Comparison of ENCODE assay signal across 26 cellular contexts in the genomic region with DNA sequence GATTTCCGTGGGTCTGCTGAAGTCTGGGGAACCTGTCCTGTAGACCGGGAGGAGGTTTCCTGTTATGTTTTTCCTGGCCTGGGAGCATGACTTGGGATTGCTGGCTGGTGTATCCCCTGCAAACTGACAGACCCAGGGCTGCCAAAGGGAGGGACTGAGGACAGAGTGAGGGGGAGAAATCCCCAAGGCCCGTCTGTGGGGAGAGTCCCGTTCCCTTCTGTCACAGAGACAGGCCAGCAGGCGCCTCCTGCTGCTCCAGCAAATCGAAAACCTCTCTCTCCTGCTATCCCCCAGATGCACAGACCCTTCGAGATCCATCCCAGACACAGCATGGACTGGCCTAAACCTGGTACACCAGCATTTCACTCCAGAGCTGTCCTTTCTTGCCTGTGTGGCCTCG.
"Had no signal": no experiment of that assay in that cellular context is flagged by ENCODE, and none has a peak within 500 bp of the region (broad histone marks: within the 10 kb centered on the region; RNA-seq: fewer than 3 reads in every experiment).

No MANE protein-coding gene starts in this region.

- H3K9me3 ChIP-seq: breast epithelium, esophagus squamous epithelium, right lobe of liver, vagina had no signal

- DNase-seq: activated CD4-positive, alpha-beta memory T cell treated with anti-CD3 and anti-CD28 coated beads for 36 hours; activated CD4-positive, alpha-beta T cell treated with anti-CD3 and anti-CD28 coated beads, Interleukin-2, amount 10 ng/mL, durations not matched to agents 24 days and 14 days; activated CD4-positive, CD25-positive, alpha-beta regulatory T cell treated with anti-CD3 and anti-CD28 coated beads, Interleukin-2, amount 50 U/mL, for 72 hours; activated naive CD4-positive, alpha-beta T cell; activated T-cell treated with anti-CD3 and anti-CD28 coated beads, Interleukin-2, amount 50 U/mL, for 4 hours; esophagus squamous epithelium; foreskin melanocyte; naive B cell; occipital lobe; right lobe of liver; stimulated activated CD4-positive, alpha-beta T cell treated with anti-CD3 and anti-CD28 coated beads, Interleukin-12 subunit alpha, Interleukin-12 subunit beta, amount 100 ng/mL, for 4 hours; stimulated activated CD4-positive, alpha-beta T cell treated with anti-CD3 and anti-CD28 coated beads, Interleukin-4, amount 100 ng/mL, for 24 hours; SW 1271; T1000 had no signal

- H3K27ac Mint-ChIP-seq: activated CD4-positive, alpha-beta memory T cell treated with anti-CD3 and anti-CD28 coated beads for 36 hours; activated CD4-positive, alpha-beta T cell treated with anti-CD3 and anti-CD28 coated beads, Interleukin-2, amount 10 ng/mL, durations not matched to agents 24 days and 14 days; activated naive CD4-positive, alpha-beta T cell treated with anti-CD3 and anti-CD28 coated beads, Interleukin-2, amount 50 U/mL, for 72 hours; activated T-helper 17 cell treated with anti-CD3 and anti-CD28 coated beads, Interleukin-2, amount 50 U/mL, for 72 hours; dendritic cell treated with granulocyte-macrophage colony-stimulating factor and Interleukin-4, amounts not matched to agents 40 ng/mL and 50 ng/mL, for 4 days; stimulated activated effector memory CD8-positive, alpha-beta T cell treated with anti-CD3 and anti-CD28 coated beads, Interleukin-12 subunit alpha, Interleukin-12 subunit beta, amount 100 ng/mL, for 72 hours; stimulated activated naive CD8-positive, alpha-beta T cell treated with anti-CD3 and anti-CD28 coated beads, Interleukin-15, Interleukin-2, amounts not matched to agents 100 ng/mL and 50 ng/mL, for 24 hours; T-helper 1 cell treated with Interleukin-12 subunit alpha and Interleukin-12 subunit beta and Interleukin-4 antibody, amounts not matched to agents 30 μg/mL and 1 μg/mL, for 36 hours; type B pancreatic cell had no signal

- H3K27me3 Mint-ChIP-seq: dendritic cell treated with granulocyte-macrophage colony-stimulating factor and Interleukin-4, amounts not matched to agents 40 ng/mL and 50 ng/mL, for 4 days; type B pancreatic cell had no signal

- H3K27ac ChIP-seq: breast epithelium, esophagus squamous epithelium, right lobe of liver, vagina had no signal

- ATAC-seq: activated naive CD4-positive, alpha-beta T cell treated with anti-CD3 and anti-CD28 coated beads, Interleukin-2, amount 50 U/mL, for 72 hours; activated T-cell treated with anti-CD3 and anti-CD28 coated beads, Interleukin-2, amount 50 U/mL, for 4 hours; activated T-helper 17 cell treated with anti-CD3 and anti-CD28 coated beads, Interleukin-2, amount 50 U/mL, for 72 hours; right lobe of liver; stimulated activated effector memory CD8-positive, alpha-beta T cell treated with anti-CD3 and anti-CD28 coated beads, Interleukin-12 subunit alpha, Interleukin-12 subunit beta, amount 100 ng/mL, for 72 hours had no signal

- H3K4me3 ChIP-seq: breast epithelium, esophagus squamous epithelium, right lobe of liver, skin epidermis, vagina had no signal

- H3K27me3 ChIP-seq: breast epithelium, right lobe of liver, vagina had no signal

- H3K9me3 Mint-ChIP-seq: activated CD4-positive, alpha-beta memory T cell treated with anti-CD3 and anti-CD28 coated beads for 36 hours; activated CD4-positive, alpha-beta T cell treated with anti-CD3 and anti-CD28 coated beads, Interleukin-2, amount 10 ng/mL, durations not matched to agents 24 days and 14 days; activated naive CD4-positive, alpha-beta T cell treated with anti-CD3 and anti-CD28 coated beads, Interleukin-2, amount 50 U/mL, for 72 hours; activated T-cell treated with anti-CD3 and anti-CD28 coated beads, Interleukin-2, amount 50 U/mL, for 4 hours; activated T-helper 17 cell treated with anti-CD3 and anti-CD28 coated beads, Interleukin-2, amount 50 U/mL, for 72 hours; central memory CD8-positive, alpha-beta T cell; dendritic cell treated with granulocyte-macrophage colony-stimulating factor and Interleukin-4, amounts not matched to agents 40 ng/mL and 50 ng/mL, for 4 days; stimulated activated effector memory CD8-positive, alpha-beta T cell treated with anti-CD3 and anti-CD28 coated beads, Interleukin-12 subunit alpha, Interleukin-12 subunit beta, amount 100 ng/mL, for 72 hours; stimulated activated naive CD8-positive, alpha-beta T cell treated with anti-CD3 and anti-CD28 coated beads, Interleukin-15, Interleukin-2, amounts not matched to agents 100 ng/mL and 50 ng/mL, for 24 hours; T-helper 1 cell treated with Interleukin-12 subunit alpha and Interleukin-12 subunit beta and Interleukin-4 antibody, amounts not matched to agents 30 μg/mL and 1 μg/mL, for 36 hours; type B pancreatic cell had no signal

- H3K4me1 ChIP-seq: breast epithelium, vagina had no signal

- H3K4me3 Mint-ChIP-seq: activated CD4-positive, alpha-beta memory T cell treated with anti-CD3 and anti-CD28 coated beads for 36 hours; activated CD4-positive, alpha-beta T cell treated with anti-CD3 and anti-CD28 coated beads, Interleukin-2, amount 10 ng/mL, durations not matched to agents 24 days and 14 days; activated T-cell treated with anti-CD3 and anti-CD28 coated beads, Interleukin-2, amount 50 U/mL, for 4 hours; activated T-helper 17 cell treated with anti-CD3 and anti-CD28 coated beads, Interleukin-2, amount 50 U/mL, for 72 hours; central memory CD8-positive, alpha-beta T cell; dendritic cell treated with granulocyte-macrophage colony-stimulating factor and Interleukin-4, amounts not matched to agents 40 ng/mL and 50 ng/mL, for 4 days; mesothelial cell of epicardium; naive B cell; stimulated activated effector memory CD8-positive, alpha-beta T cell treated with anti-CD3 and anti-CD28 coated beads, Interleukin-12 subunit alpha, Interleukin-12 subunit beta, amount 100 ng/mL, for 72 hours; stimulated activated naive CD8-positive, alpha-beta T cell treated with anti-CD3 and anti-CD28 coated beads, Interleukin-15, Interleukin-2, amounts not matched to agents 100 ng/mL and 50 ng/mL, for 24 hours; T-helper 1 cell treated with Interleukin-12 subunit alpha and Interleukin-12 subunit beta and Interleukin-4 antibody, amounts not matched to agents 30 μg/mL and 1 μg/mL, for 36 hours; type B pancreatic cell had no signal

- H3K4me1 Mint-ChIP-seq: activated CD4-positive, alpha-beta T cell treated with anti-CD3 and anti-CD28 coated beads, Interleukin-2, amount 10 ng/mL, durations not matched to agents 24 days and 14 days; activated T-helper 17 cell treated with anti-CD3 and anti-CD28 coated beads, Interleukin-2, amount 50 U/mL, for 72 hours; central memory CD8-positive, alpha-beta T cell; naive B cell had no signal

- H3K36me3 Mint-ChIP-seq: activated CD4-positive, alpha-beta memory T cell treated with anti-CD3 and anti-CD28 coated beads for 36 hours; activated naive CD4-positive, alpha-beta T cell treated with anti-CD3 and anti-CD28 coated beads, Interleukin-2, amount 50 U/mL, for 72 hours; mesothelial cell of epicardium; stimulated activated effector memory CD8-positive, alpha-beta T cell treated with anti-CD3 and anti-CD28 coated beads, Interleukin-12 subunit alpha, Interleukin-12 subunit beta, amount 100 ng/mL, for 72 hours; type B pancreatic cell had no signal
